In genomic region chr2:240611601-240612210, GRCh38 we compare ENCODE assay signal across 19 cellular contexts. TPM values are rescaled to one million over a fixed set of nuclear protein-coding genes. Genes with fewer than 3 reads are reported as not detected.
DNase-seq lines count a peak whose midpoint lies in the region; ATAC-seq and TF ChIP-seq lines count a peak whose summit lies in the region.
"Had no signal": no experiment of that assay in that cellular context is flagged by ENCODE, and none has a peak within 500 bp of the region (broad histone marks: within the 10 kb centered on the region; RNA-seq: fewer than 3 reads in every experiment).

No MANE protein-coding gene starts in this region.

- H3K36me3 Mint-ChIP-seq in activated T-cell treated with anti-CD3 and anti-CD28 coated beads, Interleukin-2, amount 50 U/mL, for 24 hours (ENCODE audit: low read depth) = peaks cover 10% of the 10 kb centered on the region
- H3K36me3 Mint-ChIP-seq in T-helper 17 cell (ENCODE audit: low read depth) = peaks cover 3% of the 10 kb centered on the region
- H3K36me3 Mint-ChIP-seq in mesothelial cell of epicardium = peaks cover 8% of the 10 kb centered on the region

- peaks cover 1% of the 10 kb centered on the region for H3K9me3 Mint-ChIP-seq in activated T-cell treated with anti-CD3 and anti-CD28 coated beads, Interleukin-2, amount 50 U/mL, for 24 hours
- H3K9me3 Mint-ChIP-seq in mesothelial cell of epicardium = no peaks in the 10 kb centered on the region

- H3K27ac Mint-ChIP-seq in activated T-cell treated with anti-CD3 and anti-CD28 coated beads, Interleukin-2, amount 50 U/mL, for 24 hours = peak overlapping the region; percentile 22
- H3K27ac Mint-ChIP-seq in T-helper 17 cell = peak overlapping the region; percentile 42
- H3K27ac Mint-ChIP-seq in mesothelial cell of epicardium = no peak overlapping the region

- no peak for ATAC-seq in T-helper 17 cell
- ATAC-seq in left cardiac atrium = no peak
- ATAC-seq in stimulated activated naive CD8-positive, alpha-beta T cell treated with anti-CD3 and anti-CD28 coated beads, Interleukin-15, Interleukin-2, amounts not matched to agents 100 U/mL and 50 U/mL, for 24 hours = no peak
- ATAC-seq in GM19035 (IDR thresholded peaks at IDR 0.05; ENCODE audit: unreplicated experiment) = no peak

- peak; percentile 26 for DNase-seq in activated T-cell treated with anti-CD3 and anti-CD28 coated beads, Interleukin-2, amount 50 U/mL, for 24 hours
- no peak for DNase-seq in activated T-cell treated with anti-CD3 and anti-CD28 coated beads for 4 hours
- DNase-seq in T-helper 17 cell = peak in 1 of 3 donors; percentile 3
- peak; percentile 5 for DNase-seq in left cardiac atrium
- peak; percentile 22 for DNase-seq in stimulated activated naive CD8-positive, alpha-beta T cell treated with anti-CD3 and anti-CD28 coated beads, Interleukin-15, Interleukin-2, amounts not matched to agents 100 U/mL and 50 U/mL, for 24 hours
- DNase-seq in mesothelial cell of epicardium (ENCODE audit: low spot score in 2 of 2, unreplicated experiment in 2 of 2) = no peak
- DNase-seq in NCI-H774 (lab: John Stamatoyannopoulos, UW) = no peak
- DNase-seq: ACHN; activated CD4-positive, alpha-beta T cell treated with anti-CD3 and anti-CD28 coated beads for 1 hour; activated naive CD4-positive, alpha-beta T cell; central memory CD4-positive, alpha-beta T cell; mammary epithelial cell; NCI-H1105; NCI-H510A; SJCRH30; stimulated activated CD8-positive, alpha-beta memory T cell treated with anti-CD3 and anti-CD28 coated beads, Interleukin-4, amount 100 ng/mL, for 48 hours had no signal

- intact Hi-C loops in left cardiac atrium (cut with DNase I) = no loop called here

- H3K27me3 Mint-ChIP-seq in activated T-cell treated with anti-CD3 and anti-CD28 coated beads, Interleukin-2, amount 50 U/mL, for 24 hours = no peaks in the 10 kb centered on the region
- H3K27me3 Mint-ChIP-seq in T-helper 17 cell (no peaks in the 10 kb centered on the region), mesothelial cell of epicardium (ENCODE audit: low read depth) (no peaks in the 10 kb centered on the region)

- peak overlapping the region; percentile 39 for H3K4me3 Mint-ChIP-seq in activated T-cell treated with anti-CD3 and anti-CD28 coated beads, Interleukin-2, amount 50 U/mL, for 24 hours
- peak overlapping the region; percentile 33 for H3K4me3 Mint-ChIP-seq in T-helper 17 cell
- no peak overlapping the region for H3K4me3 Mint-ChIP-seq in mesothelial cell of epicardium

- no peaks in the 10 kb centered on the region for H3K9me3 ChIP-seq in T-helper 17 cell (ENCODE audit: control insufficient read depth, low read length, poor library complexity, severe bottlenecking)
- H3K9me3 ChIP-seq: pancreas, SJCRH30 had no signal

- TF ChIP-seq CTCF in mesothelial cell of epicardium (IDR thresholded peaks at IDR 0.05; ENCODE audit: unreplicated experiment) = no peak

- peaks cover 14% of the 10 kb centered on the region for H3K4me1 Mint-ChIP-seq in activated T-cell treated with anti-CD3 and anti-CD28 coated beads, Interleukin-2, amount 50 U/mL, for 24 hours (ENCODE audit: low read depth)
- peaks cover 13% of the 10 kb centered on the region for H3K4me1 Mint-ChIP-seq in T-helper 17 cell
- peaks cover 3% of the 10 kb centered on the region for H3K4me1 Mint-ChIP-seq in mesothelial cell of epicardium

RNA-seq across cellular contexts. Expression of gene GPR35, which starts 13.6 kb away (rescaled TPM):
- total RNA-seq in T-helper 17 cell = 10 to 100 TPM in 1 of 2 donors, 1 to 10 TPM in 1; 5.4 to 14.4 TPM
- 1 to 10 TPM; 1.1 to 1.3 TPM for total RNA-seq in left cardiac atrium
- 5.4 to 6.0 TPM (median 6.0 TPM) in 3 replicates for total RNA-seq in mesothelial cell of epicardium
- total RNA-seq: epithelial cell of proximal tubule had no signal

RNA-seq across cellular contexts. Expression of gene CAPN10, which starts 25.2 kb away (rescaled TPM):
- total RNA-seq in T-helper 17 cell (10 to 100 TPM; 64.2 to 82.9 TPM), left cardiac atrium (10 to 100 TPM; 17.9 to 26.6 TPM), mesothelial cell of epicardium (58.3 to 60.3 TPM (median 58.6 TPM) in 3 replicates)

RNA-seq across cellular contexts. Expression of gene RNPEPL1, which starts 43.4 kb away (rescaled TPM):
- 100 to 1,000 TPM; 111 to 130 TPM for total RNA-seq in T-helper 17 cell
- 10 to 100 TPM; 47.3 to 67.6 TPM for total RNA-seq in left cardiac atrium
- total RNA-seq in mesothelial cell of epicardium = 26.4 to 28.3 TPM (median 28.3 TPM) in 3 replicates

RNA-seq across cellular contexts. Expression of gene DUSP28, which starts 51.5 kb away (rescaled TPM):
- 10 to 100 TPM; 12.5 to 12.8 TPM for total RNA-seq in T-helper 17 cell
- total RNA-seq in left cardiac atrium = 1 to 10 TPM; 8.1 to 8.2 TPM
- 4.3 to 6.2 TPM (median 5.9 TPM) in 3 replicates for total RNA-seq in mesothelial cell of epicardium

RNA-seq across cellular contexts. Expression of gene ANKMY1, which starts 53.9 kb away (rescaled TPM):
- total RNA-seq in T-helper 17 cell (10 to 100 TPM; 34.6 to 42.6 TPM), left cardiac atrium (1 to 10 TPM; 4.9 to 8.1 TPM), mesothelial cell of epicardium (25.9 to 29.8 TPM (median 27.3 TPM) in 3 replicates)

Comparison
In these comparisons a context has a peak if more than half of its experiments do, and no peak if none do; other contexts are left out.
1. DNase-seq: peak in activated T-cell treated with anti-CD3 and anti-CD28 coated beads, Interleukin-2, amount 50 U/mL, for 24 hours (single experiment), left cardiac atrium (single experiment) and stimulated activated naive CD8-positive, alpha-beta T cell treated with anti-CD3 and anti-CD28 coated beads, Interleukin-15, Interleukin-2, amounts not matched to agents 100 U/mL and 50 U/mL, for 24 hours (single experiment); none in activated T-cell treated with anti-CD3 and anti-CD28 coated beads for 4 hours (single experiment), mesothelial cell of epicardium (0 of 2) and NCI-H774 (single experiment).